18 cellular contexts compared by ENCODE assay signal in the genomic region with DNA sequence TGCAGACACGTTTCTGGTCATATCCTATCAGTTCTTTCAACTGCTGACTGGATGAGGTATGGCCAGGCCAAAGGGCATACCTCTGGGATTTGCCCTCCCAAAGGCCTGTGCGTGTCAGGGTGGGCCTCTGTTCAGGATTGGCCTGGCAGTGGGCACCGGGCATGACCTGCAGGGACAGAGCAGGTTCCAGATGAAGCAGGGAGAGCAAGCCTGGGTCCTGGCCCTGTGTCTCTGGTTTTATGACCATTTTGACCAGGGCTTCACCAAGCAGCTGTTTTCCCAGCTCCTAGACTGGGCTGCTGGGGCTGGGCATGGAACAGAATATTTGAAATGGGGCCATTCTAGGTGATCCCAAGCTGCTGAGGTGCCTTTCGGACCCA. TPM values are rescaled to one million over a fixed set of nuclear protein-coding genes. Genes with fewer than 3 reads are reported as not detected.
DNase-seq lines count a peak whose midpoint lies in the region; ATAC-seq and TF ChIP-seq lines count a peak whose summit lies in the region.
"Had no signal": no experiment of that assay in that cellular context is flagged by ENCODE, and none has a peak within 500 bp of the region (broad histone marks: within the 10 kb centered on the region; RNA-seq: fewer than 3 reads in every experiment).

No MANE protein-coding gene starts in this region.

- H3K36me3 ChIP-seq in mammary epithelial cell (ENCODE audit: insufficient read depth, low read length) (peaks cover 2% of the 10 kb centered on the region), neuronal stem cell (replicated peaks in 1 of 2; ENCODE audit: control insufficient read depth in 2 of 2, insufficient read depth in 2 of 2, low read length in 2 of 2) (no peaks in the 10 kb centered on the region), transverse colon (no peaks in the 10 kb centered on the region)
- H3K36me3 ChIP-seq: adrenal gland, cardiac muscle cell, tibial artery had no signal

- H3K9ac ChIP-seq in mammary epithelial cell (ENCODE audit: insufficient read depth, low read length) (no peak overlapping the region), neuronal stem cell (ENCODE audit: low read depth, low read length, poor library complexity) (no peak overlapping the region)

- H3K18ac ChIP-seq in neuronal stem cell (ENCODE audit: low read length), result no peak overlapping the region

- no TSS peak for BruUV-seq in mammary epithelial cell (replicated peaks; lab: Mats Ljungman, UMichigan)

- H2BK15ac ChIP-seq in neuronal stem cell (ENCODE audit: low read length), result peak overlapping the region; percentile 27

- no peak overlapping the region for H4K91ac ChIP-seq in neuronal stem cell (ENCODE audit: low read depth, low read length, poor library complexity)

- H2AK5ac ChIP-seq in neuronal stem cell (ENCODE audit: low read depth, low read length), result peak overlapping the region; percentile 47

- peak overlapping the region in 1 of 3 experiments; percentile 58 for H3K4me3 ChIP-seq in mammary epithelial cell (replicated peaks in 1 of 3; ENCODE audit: insufficient read depth in 1 of 3, low read depth in 2 of 3, low read length in 3 of 3)
- H3K4me3 ChIP-seq in neuronal stem cell (ENCODE audit: low read length in 2 of 2), result no peak overlapping the region
- no peak overlapping the region for H3K4me3 ChIP-seq in transverse colon
- H3K4me3 ChIP-seq: adrenal gland, cardiac muscle cell, dorsolateral prefrontal cortex, lung, tibial artery had no signal

- no peak overlapping the region for H3K4me3 Mint-ChIP-seq in activated naive CD4-positive, alpha-beta T cell treated with anti-CD3 and anti-CD28 coated beads, Interleukin-2, amount 10 ng/mL, durations not matched to agents 7 days and 5 days
- H3K4me3 Mint-ChIP-seq in activated CD8-positive, alpha-beta T cell treated with anti-CD3 and anti-CD28 coated beads for 36 hours, result no peak overlapping the region
- H3K4me3 Mint-ChIP-seq: CD4-positive, CD25-positive, alpha-beta regulatory T cell; stimulated activated memory B cell treated with anti-CD40 and anti-IgM and Interleukin-4, amounts not matched to agents 10 μg/mL and 1 μg/mL and 100 μg/mL, for 72 hours had no signal

- no peak overlapping the region for H3K27ac Mint-ChIP-seq in activated naive CD4-positive, alpha-beta T cell treated with anti-CD3 and anti-CD28 coated beads, Interleukin-2, amount 10 ng/mL, durations not matched to agents 7 days and 5 days
- H3K27ac Mint-ChIP-seq in activated CD8-positive, alpha-beta T cell treated with anti-CD3 and anti-CD28 coated beads for 36 hours, result no peak overlapping the region
- H3K27ac Mint-ChIP-seq: CD4-positive, CD25-positive, alpha-beta regulatory T cell; stimulated activated memory B cell treated with anti-CD40 and anti-IgM and Interleukin-4, amounts not matched to agents 10 μg/mL and 1 μg/mL and 100 μg/mL, for 72 hours had no signal

- H3K23ac ChIP-seq in neuronal stem cell (ENCODE audit: low read depth, low read length, poor library complexity), result peak overlapping the region; percentile 36

- WGBS in mammary epithelial cell (ENCODE audit: low coverage, missing lambda C conversion rate), result 75% methylated on average over 2 of the region's 4 CpGs
- WGBS in neuronal stem cell (ENCODE audit: extremely low coverage in 2 of 2, insufficient read length in 2 of 2, insufficient replicate concordance in 1 of 2), 2 donors, result no CpG with 5 or more reads among the region's 4 CpGs
- WGBS in transverse colon (ENCODE audit: low coverage in 1 of 2), 2 donors, result 58% methylated on average over 4 of the region's 4 CpGs; no CpG with 5 or more reads in 1 of the 2 donors

- H3K14ac ChIP-seq in neuronal stem cell (ENCODE audit: low read length), result no peak overlapping the region

- POLR2A ChIA-PET in activated CD8-positive, alpha-beta T cell treated with anti-CD3 and anti-CD28 coated beads for 36 hours (lab: Charles Lee), result no interaction called here

- ATAC-seq in HG03135 (IDR thresholded peaks at IDR 0.05; ENCODE audit: unreplicated experiment), result no peak
- ATAC-seq in activated CD8-positive, alpha-beta T cell treated with anti-CD3 and anti-CD28 coated beads for 36 hours, result no peak
- ATAC-seq: stimulated activated memory B cell treated with anti-CD40 and anti-IgM and Interleukin-4, amounts not matched to agents 10 μg/mL and 1 μg/mL and 100 μg/mL, for 72 hours had no signal

- H3K9me3 ChIP-seq in mammary epithelial cell (replicated peaks; ENCODE audit: insufficient read depth, low read length), result no peaks in the 10 kb centered on the region
- no peaks in the 10 kb centered on the region for H3K9me3 ChIP-seq in neuronal stem cell (replicated peaks in 1 of 2; ENCODE audit: control insufficient read depth in 2 of 2, insufficient read depth in 1 of 2, low read depth in 1 of 2, low read length in 2 of 2)
- no peaks in the 10 kb centered on the region for H3K9me3 ChIP-seq in transverse colon
- H3K9me3 ChIP-seq: adrenal gland, tibial artery had no signal

- TF ChIP-seq EP300 in transverse colon (IDR thresholded peaks at IDR 0.05; ENCODE audit: low read depth), result no peak

- no peak for TF ChIP-seq POLR2A in transverse colon (IDR thresholded peaks at IDR 0.05)

- H3K9me3 Mint-ChIP-seq in activated naive CD4-positive, alpha-beta T cell treated with anti-CD3 and anti-CD28 coated beads, Interleukin-2, amount 10 ng/mL, durations not matched to agents 7 days and 5 days, result peaks cover 3% of the 10 kb centered on the region
- no peaks in the 10 kb centered on the region for H3K9me3 Mint-ChIP-seq in activated CD8-positive, alpha-beta T cell treated with anti-CD3 and anti-CD28 coated beads for 36 hours
- H3K9me3 Mint-ChIP-seq: CD4-positive, CD25-positive, alpha-beta regulatory T cell; stimulated activated memory B cell treated with anti-CD40 and anti-IgM and Interleukin-4, amounts not matched to agents 10 μg/mL and 1 μg/mL and 100 μg/mL, for 72 hours had no signal

- H3K4me1 ChIP-seq in mammary epithelial cell (ENCODE audit: insufficient read depth, low read length) (peaks cover 56% of the 10 kb centered on the region), neuronal stem cell (ENCODE audit: control insufficient read depth in 2 of 2, insufficient read depth in 1 of 2, low read depth in 1 of 2, low read length in 2 of 2) (no peaks in the 10 kb centered on the region), transverse colon (peaks cover 0 to 34% (median 28%) of the 10 kb centered on the region in 4 donors)
- H3K4me1 ChIP-seq: adrenal gland had no signal

- CTCF ChIA-PET in activated naive CD4-positive, alpha-beta T cell treated with anti-CD3 and anti-CD28 coated beads, Interleukin-2, amount 10 ng/mL, durations not matched to agents 7 days and 5 days (lab: Charles Lee), result no interaction called here
- CTCF ChIA-PET in mammary epithelial cell (lab: Charles Lee; ENCODE audit: low non-redundant PET), result interaction anchor here (0.6 kb wide), 1 partner anchor 71 kb away, joined by 7 read pairs; no protein-coding TSS in a partner anchor
- CTCF ChIA-PET in activated CD8-positive, alpha-beta T cell treated with anti-CD3 and anti-CD28 coated beads for 36 hours (lab: Charles Lee), result no interaction called here

- H4K8ac ChIP-seq in neuronal stem cell (ENCODE audit: low read depth, low read length), result no peak overlapping the region

- H3K27me3 ChIP-seq in mammary epithelial cell (ENCODE audit: insufficient read depth, low read length), result no peaks in the 10 kb centered on the region
- no peaks in the 10 kb centered on the region for H3K27me3 ChIP-seq in neuronal stem cell (ENCODE audit: control insufficient read depth in 3 of 3, insufficient read depth in 3 of 3, low read depth in 1 of 3, low read length in 3 of 3)
- H3K27me3 ChIP-seq in transverse colon, result no peaks in the 10 kb centered on the region
- H3K27me3 ChIP-seq: adrenal gland, cardiac muscle cell, dorsolateral prefrontal cortex, tibial artery had no signal

- peak overlapping the region; percentile 5 for H3K27ac ChIP-seq in mammary epithelial cell (ENCODE audit: insufficient read depth, low read depth, low read length)
- H3K27ac ChIP-seq in neuronal stem cell (replicated peaks; ENCODE audit: low read length), result no peak overlapping the region
- H3K27ac ChIP-seq in transverse colon, result peak overlapping the region; percentile 73 to 86 (median 80)
- H3K27ac ChIP-seq: adrenal gland, cardiac muscle cell, dorsolateral prefrontal cortex, tibial artery had no signal

- H3K4ac ChIP-seq in neuronal stem cell (ENCODE audit: low read length), result no peak overlapping the region

- H3K79me1 ChIP-seq in neuronal stem cell (ENCODE audit: low read depth, low read length), result no peaks in the 10 kb centered on the region

- peak; percentile 4 for DNase-seq in activated naive CD4-positive, alpha-beta T cell treated with anti-CD3 and anti-CD28 coated beads, Interleukin-2, amount 10 ng/mL, durations not matched to agents 7 days and 5 days
- DNase-seq in activated naive CD4-positive, alpha-beta T cell treated with Interleukin-2 at 50 U/mL for 16 hours, result no peak
- DNase-seq in mammary epithelial cell (peak; percentile 40), neuronal stem cell (ENCODE audit: low spot score) (no peak), transverse colon (no peak), NCI-H2227 (lab: John Stamatoyannopoulos, UW; ENCODE audit: unreplicated experiment) (no peak)
- no peak for DNase-seq in activated CD8-positive, alpha-beta T cell treated with anti-CD3 and anti-CD28 coated beads for 36 hours
- DNase-seq: activated CD4-positive, alpha-beta T cell treated with anti-CD3 and anti-CD28 coated beads, Interleukin-2, amount 50 U/mL, for 48 hours; CD4-positive, CD25-positive, alpha-beta regulatory T cell; NCI-H1436 treated with DMSO at 0.1 percent for 48 hours; NK-92 treated with Interleukin-12 subunit alpha and Interleukin-12 subunit beta, amount 100 ng/mL, for 24 hours had no signal

- in situ Hi-C loops in mammary epithelial cell (cut with MboI; ENCODE audit: low sequenced_read_pairs in 2 of 2) (no loop called here), transverse colon (cut with MboI; ENCODE audit: low pct_ligation_motif_present in 1 of 4, low pct_unique_long_range_greater_than_20kb in 1 of 4, low sequenced_read_pairs in 3 of 4) (no loop called here)

- no peaks in the 10 kb centered on the region for H3K27me3 Mint-ChIP-seq in activated naive CD4-positive, alpha-beta T cell treated with anti-CD3 and anti-CD28 coated beads, Interleukin-2, amount 10 ng/mL, durations not matched to agents 7 days and 5 days
- no peaks in the 10 kb centered on the region for H3K27me3 Mint-ChIP-seq in activated CD8-positive, alpha-beta T cell treated with anti-CD3 and anti-CD28 coated beads for 36 hours
- H3K27me3 Mint-ChIP-seq: CD4-positive, CD25-positive, alpha-beta regulatory T cell had no signal

- H3K4me2 ChIP-seq in mammary epithelial cell (ENCODE audit: insufficient read depth, low read depth, low read length) (peak overlapping the region; percentile 87), neuronal stem cell (ENCODE audit: insufficient read depth, low read length, poor library complexity, severe bottlenecking) (no peak overlapping the region)

- H2AFZ ChIP-seq in mammary epithelial cell (ENCODE audit: low read depth, low read length), result peak overlapping the region; percentile 66
- no peak overlapping the region for H2AFZ ChIP-seq in neuronal stem cell (ENCODE audit: low read length)

- no peak overlapping the region for H2BK12ac ChIP-seq in neuronal stem cell (ENCODE audit: low read length)

- H2BK120ac ChIP-seq in neuronal stem cell (ENCODE audit: low read depth, low read length), result no peak overlapping the region

- H3K4me1 Mint-ChIP-seq in activated naive CD4-positive, alpha-beta T cell treated with anti-CD3 and anti-CD28 coated beads, Interleukin-2, amount 10 ng/mL, durations not matched to agents 7 days and 5 days, result no peaks in the 10 kb centered on the region
- H3K4me1 Mint-ChIP-seq in activated CD8-positive, alpha-beta T cell treated with anti-CD3 and anti-CD28 coated beads for 36 hours (ENCODE audit: low read depth), result no peaks in the 10 kb centered on the region
- H3K4me1 Mint-ChIP-seq: CD4-positive, CD25-positive, alpha-beta regulatory T cell; stimulated activated memory B cell treated with anti-CD40 and anti-IgM and Interleukin-4, amounts not matched to agents 10 μg/mL and 1 μg/mL and 100 μg/mL, for 72 hours had no signal

- H3K36me3 Mint-ChIP-seq in activated naive CD4-positive, alpha-beta T cell treated with anti-CD3 and anti-CD28 coated beads, Interleukin-2, amount 10 ng/mL, durations not matched to agents 7 days and 5 days, result no peaks in the 10 kb centered on the region
- no peaks in the 10 kb centered on the region for H3K36me3 Mint-ChIP-seq in activated CD8-positive, alpha-beta T cell treated with anti-CD3 and anti-CD28 coated beads for 36 hours (ENCODE audit: low read depth)
- H3K36me3 Mint-ChIP-seq: CD4-positive, CD25-positive, alpha-beta regulatory T cell; stimulated activated memory B cell treated with anti-CD40 and anti-IgM and Interleukin-4, amounts not matched to agents 10 μg/mL and 1 μg/mL and 100 μg/mL, for 72 hours had no signal

- no peak for TF ChIP-seq CTCF in mammary epithelial cell (conservative IDR thresholded peaks at IDR 0.05 in 1 of 2, IDR thresholded peaks at IDR 0.05 in 1 of 2; ENCODE audit: extremely low read depth in 1 of 2, insufficient read depth in 1 of 2, low read depth in 1 of 2, low read length in 2 of 2)
- TF ChIP-seq CTCF in transverse colon (IDR thresholded peaks at IDR 0.05), result no peak
- no peak for TF ChIP-seq CTCF in activated CD8-positive, alpha-beta T cell treated with anti-CD3 and anti-CD28 coated beads for 36 hours (IDR thresholded peaks at IDR 0.05)

- H2BK5ac ChIP-seq in neuronal stem cell (ENCODE audit: low read length), result no peak overlapping the region

- dilution Hi-C loops in mammary epithelial cell (cut with HindIII; ENCODE audit: low sequenced_read_pairs), result loop anchor here (5.0 kb wide), 2 partner anchors 37 to 62 kb away; no protein-coding TSS in a partner anchor

- H3K79me2 ChIP-seq in mammary epithelial cell (ENCODE audit: insufficient read depth, low read length), result peaks cover 43% of the 10 kb centered on the region

- H4K20me1 ChIP-seq in mammary epithelial cell (ENCODE audit: insufficient read depth, low read length), result no peaks in the 10 kb centered on the region

- intact Hi-C loops in mammary epithelial cell (cut with micrococcal nuclease), result loop anchor here (1.0 to 2.0 kb wide), 3 partner anchors 14 to 43 kb away; no protein-coding TSS in a partner anchor
- intact Hi-C loops in transverse colon (cut with DNase I; ENCODE audit: low total_unique reads), result no loop called here
- intact Hi-C loops in activated CD8-positive, alpha-beta T cell treated with anti-CD3 and anti-CD28 coated beads for 36 hours (cut with micrococcal nuclease), result no loop called here

RNA-seq across cellular contexts. Expression of gene PROM2, which starts 0.3 kb away (rescaled TPM):
- total RNA-seq in mammary epithelial cell, result 10 to 100 TPM; 27.3 to 73.5 TPM
- 48.8 TPM for polyA plus RNA-seq in mammary epithelial cell
- 88.2 TPM for polyA minus RNA-seq in mammary epithelial cell
- polyA plus RNA-seq in neuronal stem cell (2013, experiment 1 of 2), result 1.5 TPM
- 0.83 TPM for polyA plus RNA-seq in neuronal stem cell (2013, experiment 2 of 2)
- total RNA-seq in transverse colon, result 10 to 100 TPM; 20.2 to 46.6 (median 28.6) TPM
- 1 to 10 TPM in 1 of 2 experiments, under 1 TPM in 1; 0.47 to 1.2 TPM for total RNA-seq in activated CD8-positive, alpha-beta T cell treated with anti-CD3 and anti-CD28 coated beads for 36 hours
- polyA plus RNA-seq: CD4-positive, CD25-positive, alpha-beta regulatory T cell had no signal

RNA-seq across cellular contexts. Expression of gene KCNIP3, which starts 23.2 kb away (rescaled TPM):
- total RNA-seq in mammary epithelial cell (10 to 100 TPM in 1 of 2 donors, 1 to 10 TPM in 1; 4.8 to 14.8 TPM), transverse colon (1 to 10 TPM; 1.8 to 4.0 (median 2.2) TPM)
- 5.4 TPM for polyA plus RNA-seq in mammary epithelial cell
- 3.7 TPM for polyA minus RNA-seq in mammary epithelial cell
- polyA plus RNA-seq in neuronal stem cell (2013, experiment 1 of 2), result 2.7 TPM
- 2.7 TPM for polyA plus RNA-seq in neuronal stem cell (2013, experiment 2 of 2)
- not detected for total RNA-seq in activated CD8-positive, alpha-beta T cell treated with anti-CD3 and anti-CD28 coated beads for 36 hours
- total RNA-seq: CD4-positive, CD25-positive, alpha-beta regulatory T cell had no signal
- polyA plus RNA-seq: CD4-positive, CD25-positive, alpha-beta regulatory T cell had no signal

Comparison
In these comparisons a context has a peak if more than half of its experiments do, and no peak if none do; other contexts are left out.
1. DNase-seq: peak in activated naive CD4-positive, alpha-beta T cell treated with anti-CD3 and anti-CD28 coated beads, Interleukin-2, amount 10 ng/mL, durations not matched to agents 7 days and 5 days (single experiment) and mammary epithelial cell (single experiment); none in activated naive CD4-positive, alpha-beta T cell treated with Interleukin-2 at 50 U/mL for 16 hours (single experiment), neuronal stem cell (single experiment), transverse colon (single experiment), NCI-H2227 (single experiment) and activated CD8-positive, alpha-beta T cell treated with anti-CD3 and anti-CD28 coated beads for 36 hours (single experiment).
2. RNA of gene PROM2, which starts 0.3 kb away (total RNA-seq): 27.3 to 73.5 TPM in mammary epithelial cell and 20.2 to 46.6 TPM in transverse colon; 0.47 to 1.2 TPM in activated CD8-positive, alpha-beta T cell treated with anti-CD3 and anti-CD28 coated beads for 36 hours; every median in the first group is over 4 times any median in the second.